Comparison of ENCODE assay signal across 8 cellular contexts in genomic region chr5:138503487-138504270, GRCh38. TPM values are rescaled to one million over a fixed set of nuclear protein-coding genes. Genes with fewer than 3 reads are reported as not detected.
DNase-seq lines count a peak whose midpoint lies in the region; ATAC-seq and TF ChIP-seq lines count a peak whose summit lies in the region.

No MANE protein-coding gene starts in this region.

- peaks cover 0 to 2% of the 10 kb centered on the region in 2 donors for H3K4me1 ChIP-seq in lung (ENCODE audit: control insufficient read depth in 2 of 2, insufficient read depth in 2 of 2, low read length in 2 of 2)
- H3K4me1 ChIP-seq in thyroid gland = peaks cover 26 to 39% of the 10 kb centered on the region in 2 donors

- H3K27ac ChIP-seq in lung (ENCODE audit: low read depth in 1 of 2, low read length in 1 of 2) (peak overlapping the region in 1 of 2 donors; percentile 17), thyroid gland (peak overlapping the region; percentile 44 to 52 (median 49))

- H3K4me3 ChIP-seq in lung = no peak overlapping the region
- no peak overlapping the region for H3K4me3 ChIP-seq in thyroid gland (replicated peaks in 1 of 3)

- H3K4me3 Mint-ChIP-seq in activated naive CD4-positive, alpha-beta T cell treated with anti-CD3 and anti-CD28 coated beads, Interleukin-2, amount 10 ng/mL, durations not matched to agents 7 days and 5 days = no peak overlapping the region

- TF ChIP-seq CTCF in lung (IDR thresholded peaks at IDR 0.05; ENCODE audit: control extremely low read depth, extremely low read depth) (peak; percentile 79), thyroid gland (IDR thresholded peaks at IDR 0.05) (peak; percentile 50 to 90 (median 76))

- ATAC-seq in lung (ENCODE audit: insufficient read depth, low FRiP score) = peak; percentile 75

- H3K9me3 Mint-ChIP-seq in activated naive CD4-positive, alpha-beta T cell treated with anti-CD3 and anti-CD28 coated beads, Interleukin-2, amount 10 ng/mL, durations not matched to agents 7 days and 5 days = no peaks in the 10 kb centered on the region

- peaks cover 4% of the 10 kb centered on the region for H3K27me3 Mint-ChIP-seq in activated naive CD4-positive, alpha-beta T cell treated with anti-CD3 and anti-CD28 coated beads, Interleukin-2, amount 10 ng/mL, durations not matched to agents 7 days and 5 days

- no peaks in the 10 kb centered on the region for H3K4me1 Mint-ChIP-seq in activated naive CD4-positive, alpha-beta T cell treated with anti-CD3 and anti-CD28 coated beads, Interleukin-2, amount 10 ng/mL, durations not matched to agents 7 days and 5 days

- CTCF ChIA-PET in activated naive CD4-positive, alpha-beta T cell treated with anti-CD3 and anti-CD28 coated beads, Interleukin-2, amount 10 ng/mL, durations not matched to agents 7 days and 5 days (lab: Charles Lee) = interaction anchor here (0.6 to 5.9 kb wide), 26 partner anchors 9 to 323 kb away, joined by 3 to 114 read pairs (median 4); partner anchors contain the start of gene EGR1

- H3K27me3 ChIP-seq in lung (ENCODE audit: control insufficient read depth, insufficient read depth) (no peaks in the 10 kb centered on the region), thyroid gland (no peaks in the 10 kb centered on the region)

- H3K27ac Mint-ChIP-seq in activated naive CD4-positive, alpha-beta T cell treated with anti-CD3 and anti-CD28 coated beads, Interleukin-2, amount 10 ng/mL, durations not matched to agents 7 days and 5 days = no peak overlapping the region

- no peak for TF ChIP-seq POLR2A in thyroid gland (IDR thresholded peaks at IDR 0.05)

- intact Hi-C loops in thyroid gland (cut with DNase I) = loop anchor here (2.0 kb wide), 1 partner anchor 53 kb away; no protein-coding TSS in a partner anchor

- H3K36me3 Mint-ChIP-seq in activated naive CD4-positive, alpha-beta T cell treated with anti-CD3 and anti-CD28 coated beads, Interleukin-2, amount 10 ng/mL, durations not matched to agents 7 days and 5 days = peaks cover 17% of the 10 kb centered on the region

- peak; percentile 46 for DNase-seq in activated naive CD4-positive, alpha-beta T cell treated with anti-CD3 and anti-CD28 coated beads, Interleukin-2, amount 10 ng/mL, durations not matched to agents 7 days and 5 days
- no peak for DNase-seq in activated naive CD4-positive, alpha-beta T cell treated with Interleukin-2 at 50 U/mL for 16 hours
- peak; percentile 66 for DNase-seq in M059J (ENCODE audit: low read depth)
- DNase-seq in SK-N-DZ (ENCODE audit: low spot score) = peak; percentile 69
- peak; percentile 24 for DNase-seq in effector CD4-positive, alpha-beta T cell
- DNase-seq in lung (ENCODE audit: low spot score) = no peak
- peak; percentile 39 to 41 for DNase-seq in thyroid gland
- DNase-seq in cortex of kidney (lab: John Stamatoyannopoulos, UW) = no peak

- H3K36me3 ChIP-seq in lung (ENCODE audit: control insufficient read depth in 2 of 2, insufficient read depth in 2 of 2, low read length in 2 of 2) = peaks cover 7 to 15% of the 10 kb centered on the region in 2 donors
- H3K36me3 ChIP-seq in thyroid gland = peaks cover 0 to 16% of the 10 kb centered on the region in 2 donors

- H3K9me3 ChIP-seq in lung (ENCODE audit: control insufficient read depth in 2 of 2, insufficient read depth in 1 of 2, low read length in 1 of 2) (no peaks in the 10 kb centered on the region), thyroid gland (no peaks in the 10 kb centered on the region)

- WGBS in lung, 2 donors = 32 to 43% methylated on average over 6 of the region's 6 CpGs
- WGBS in thyroid gland, 2 donors = 21 to 22% methylated on average over 6 of the region's 6 CpGs

RNA-seq across cellular contexts. Expression of gene EGR1, which starts 38.4 kb away (rescaled TPM):
- total RNA-seq in M059J (2014; rRNA removed; shearing (Covaris generic)) = 3.9 and 4.1 TPM in 2 replicates
- 1.2 and 3.4 TPM in 2 replicates for polyA plus RNA-seq in SK-N-DZ (2014; cell fraction: cytosol; rRNA removed)
- polyA plus RNA-seq in SK-N-DZ (2014; cell fraction: nucleus; rRNA removed) = 3.8 and 16.0 TPM in 2 replicates
- total RNA-seq in lung (10 to 100 TPM; 15.8 to 26.3 TPM), thyroid gland (10 to 100 TPM in 3 of 4 donors, 1 to 10 TPM in 1; 5.1 to 72.3 (median 15.3) TPM)
- polyA plus RNA-seq in lung = 100 to 1,000 TPM in 1 of 2 donors, 10 to 100 TPM in 1; 35.1 to 126 TPM

RNA-seq across cellular contexts. Expression of gene ETF1, which starts 39.4 kb away (rescaled TPM):
- 74.2 and 91.3 TPM in 2 replicates for total RNA-seq in M059J (2014; rRNA removed; shearing (Covaris generic))
- 86.7 and 93.5 TPM in 2 replicates for polyA plus RNA-seq in SK-N-DZ (2014; cell fraction: cytosol; rRNA removed)
- polyA plus RNA-seq in SK-N-DZ (2014; cell fraction: nucleus; rRNA removed) = 50.2 and 59.1 TPM in 2 replicates
- 10 to 100 TPM; 58.5 to 99.2 TPM for total RNA-seq in lung
- 10 to 100 TPM; 36.9 to 67.2 TPM for polyA plus RNA-seq in lung
- total RNA-seq in thyroid gland = 10 to 100 TPM; 64.9 to 84.9 (median 80.4) TPM

Comparison
In these comparisons a context has a peak if more than half of its experiments do, and no peak if none do; other contexts are left out.
1. DNase-seq: peak in activated naive CD4-positive, alpha-beta T cell treated with anti-CD3 and anti-CD28 coated beads, Interleukin-2, amount 10 ng/mL, durations not matched to agents 7 days and 5 days (single experiment), M059J (single experiment), SK-N-DZ (single experiment), effector CD4-positive, alpha-beta T cell (single experiment) and thyroid gland (2 of 2); none in activated naive CD4-positive, alpha-beta T cell treated with Interleukin-2 at 50 U/mL for 16 hours (single experiment), lung (single experiment) and cortex of kidney (single experiment).